Comparison of ENCODE assay signal across 8 cellular contexts in the genomic region with DNA sequence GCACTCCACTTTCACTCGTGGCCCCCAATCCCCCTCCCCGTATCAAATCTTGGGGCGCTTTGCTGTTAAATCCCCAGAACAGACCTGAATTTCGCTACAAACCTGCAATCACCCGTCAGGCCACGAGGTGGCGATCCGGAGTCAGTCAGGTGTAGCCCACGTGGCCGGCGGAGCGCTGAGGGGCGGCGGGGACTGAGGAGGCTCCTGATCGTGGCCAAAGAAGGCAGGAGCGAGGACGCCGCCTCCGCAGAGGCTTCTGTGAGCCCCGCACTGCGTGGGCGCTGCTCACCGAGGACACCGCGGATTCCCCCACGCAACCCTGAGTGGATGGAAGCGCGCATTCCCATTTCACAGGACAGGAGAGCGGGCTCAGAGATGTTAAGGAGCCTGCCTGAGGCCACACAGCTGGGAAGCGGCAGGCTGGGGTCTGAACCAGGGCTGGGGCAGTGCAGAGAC.
DNase-seq lines count a peak whose midpoint lies in the region; ATAC-seq and TF ChIP-seq lines count a peak whose summit lies in the region.

No MANE protein-coding gene starts in this region.

- CTCF ChIA-PET in T-cell (lab: Charles Lee): interaction anchor here (1.0 to 4.7 kb wide), 8 partner anchors 15 to 92 kb away, joined by 3 to 94 read pairs (median 6); no protein-coding TSS in a partner anchor

- no peaks in the 10 kb centered on the region for H3K36me3 Mint-ChIP-seq in T-cell

- H3K36me3 ChIP-seq in adipocyte (ENCODE audit: control insufficient read depth, insufficient read depth, low read length, severe bottlenecking) (no peaks in the 10 kb centered on the region), right atrium auricular region (no peaks in the 10 kb centered on the region)

- ATAC-seq in T-cell (replicated peaks in 1 of 4) (peak; percentile 75 to 87 (median 80)), sciatic nerve (peak; percentile 81), HG03469 (IDR thresholded peaks at IDR 0.05; ENCODE audit: unreplicated experiment) (no peak)

- DNase-seq in NCI-H1436 (lab: John Stamatoyannopoulos, UW): peak; percentile 18
- no peak for DNase-seq in NCI-H1436 treated with DMSO at 0.1 percent for 48 hours (lab: John Stamatoyannopoulos, UW)
- DNase-seq in NAMALWA (ENCODE audit: low spot score): peak; percentile 89
- peak; percentile 61 to 87 (median 80) for DNase-seq in T-cell
- DNase-seq in adipocyte (ENCODE audit: low read depth): peak; percentile 88
- DNase-seq in right atrium auricular region (ENCODE audit: low spot score): peak; percentile 83
- DNase-seq in sciatic nerve (ENCODE audit: low spot score): peak; percentile 87

- no peak overlapping the region for H3K4me3 ChIP-seq in adipocyte (ENCODE audit: low read length)
- peak overlapping the region in 1 of 2 donors; percentile 19 for H3K4me3 ChIP-seq in right atrium auricular region

- H3K27ac ChIP-seq in right atrium auricular region: no peak overlapping the region

- H3K27me3 Mint-ChIP-seq in T-cell: peaks cover 14 to 46% of the 10 kb centered on the region in 2 donors

- H3K4me3 Mint-ChIP-seq in T-cell: peak overlapping the region; percentile 37 to 79 (median 56)

- H3K9me3 ChIP-seq in adipocyte (ENCODE audit: control insufficient read depth, low read length): no peaks in the 10 kb centered on the region
- no peaks in the 10 kb centered on the region for H3K9me3 ChIP-seq in right atrium auricular region

- TF ChIP-seq CTCF in right atrium auricular region (IDR thresholded peaks at IDR 0.05): peak; percentile 88 to 94

- no peaks in the 10 kb centered on the region for H3K9me3 Mint-ChIP-seq in T-cell

- intact Hi-C loops in sciatic nerve (cut with DNase I): no loop called here

- POLR2A ChIA-PET in T-cell (lab: Charles Lee): no interaction called here

- H3K27ac Mint-ChIP-seq in T-cell: no peak overlapping the region

- peaks cover 20% of the 10 kb centered on the region for H3K4me1 ChIP-seq in adipocyte (ENCODE audit: control insufficient read depth, insufficient read depth, low read length)
- peaks cover 0 to 20% of the 10 kb centered on the region in 2 donors for H3K4me1 ChIP-seq in right atrium auricular region

- H3K27me3 ChIP-seq in adipocyte (replicated peaks; ENCODE audit: control insufficient read depth, insufficient read depth, low read length) (peaks cover 76% of the 10 kb centered on the region), right atrium auricular region (peaks cover 0 to 20% of the 10 kb centered on the region in 2 donors)

- no peak overlapping the region for H3K9ac ChIP-seq in adipocyte (ENCODE audit: low read length)

- peaks cover 17 to 19% (median 18%) of the 10 kb centered on the region in 3 donors for H3K4me1 Mint-ChIP-seq in T-cell
